1 cellular context compared by ENCODE assay signal in the genomic region with DNA sequence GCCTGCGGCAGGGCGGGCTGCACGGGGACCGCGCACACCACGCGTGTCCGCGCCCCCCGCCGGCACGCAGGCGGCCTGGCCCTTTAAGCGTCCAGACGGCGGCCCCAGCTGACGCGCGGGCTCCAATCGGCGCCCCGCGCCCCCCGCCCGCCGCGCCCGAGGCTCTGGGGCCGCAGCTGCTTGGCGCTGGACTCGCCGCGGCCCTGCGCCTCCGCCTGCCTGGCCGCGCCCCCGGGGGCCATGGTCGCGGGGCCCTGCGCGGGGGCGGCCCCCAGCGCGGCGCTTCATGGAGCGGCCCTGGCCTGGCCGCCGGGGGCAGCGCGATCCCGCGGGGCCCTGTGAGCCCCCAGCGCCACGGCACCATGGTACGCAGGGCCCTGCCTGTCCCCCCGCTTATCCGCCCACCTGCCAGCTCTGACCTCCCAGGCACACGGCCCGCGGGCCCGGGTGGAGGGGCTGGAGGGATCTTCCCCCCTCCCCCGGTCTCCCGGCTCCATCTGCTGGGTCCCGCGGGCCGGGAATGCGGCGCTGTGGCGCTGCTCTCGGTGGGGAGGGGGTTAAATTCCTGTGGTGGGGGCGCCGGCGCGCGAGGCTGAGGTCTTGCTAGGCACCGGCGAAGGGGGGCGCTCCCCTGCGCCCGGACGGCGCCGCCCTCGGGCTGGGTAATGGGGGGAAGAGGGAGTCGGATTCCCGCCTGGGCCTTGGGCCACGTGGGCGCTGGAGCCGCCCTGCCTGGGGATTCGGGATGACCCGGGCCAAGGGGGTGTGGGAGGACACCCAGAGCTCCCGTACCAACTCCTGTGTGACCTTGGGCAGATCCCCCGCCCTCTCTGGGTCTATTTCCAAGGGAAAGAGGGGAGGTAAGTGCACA.
A peak's percentile ranks its signal among the peaks of the same experiment; 100 is the strongest.
TF ChIP-seq lines count a peak whose summit lies in the region.

No MANE protein-coding gene starts in this region.

TF ChIP-seq in HEK293, 187 proteins besides CTCF, POLR2A, EP300 and RAD21 (continued from another document):
- TF ChIP-seq, protein P1, sequence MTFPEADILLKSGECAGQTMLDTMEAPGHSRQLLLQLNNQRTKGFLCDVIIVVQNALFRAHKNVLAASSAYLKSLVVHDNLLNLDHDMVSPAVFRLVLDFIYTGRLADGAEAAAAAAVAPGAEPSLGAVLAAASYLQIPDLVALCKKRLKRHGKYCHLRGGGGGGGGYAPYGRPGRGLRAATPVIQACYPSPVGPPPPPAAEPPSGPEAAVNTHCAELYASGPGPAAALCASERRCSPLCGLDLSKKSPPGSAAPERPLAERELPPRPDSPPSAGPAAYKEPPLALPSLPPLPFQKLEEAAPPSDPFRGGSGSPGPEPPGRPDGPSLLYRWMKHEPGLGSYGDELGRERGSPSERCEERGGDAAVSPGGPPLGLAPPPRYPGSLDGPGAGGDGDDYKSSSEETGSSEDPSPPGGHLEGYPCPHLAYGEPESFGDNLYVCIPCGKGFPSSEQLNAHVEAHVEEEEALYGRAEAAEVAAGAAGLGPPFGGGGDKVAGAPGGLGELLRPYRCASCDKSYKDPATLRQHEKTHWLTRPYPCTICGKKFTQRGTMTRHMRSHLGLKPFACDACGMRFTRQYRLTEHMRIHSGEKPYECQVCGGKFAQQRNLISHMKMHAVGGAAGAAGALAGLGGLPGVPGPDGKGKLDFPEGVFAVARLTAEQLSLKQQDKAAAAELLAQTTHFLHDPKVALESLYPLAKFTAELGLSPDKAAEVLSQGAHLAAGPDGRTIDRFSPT (tag by site-specific recombination; IDR thresholded peaks at IDR 0.05), result 0 out of 2 replicates have a peak, but pooled peaks have one; percentile 36
- TF ChIP-seq ZNF175 (tag by site-specific recombination; IDR thresholded peaks at IDR 0.05) (no peak), RBAK (tag by site-specific recombination; IDR thresholded peaks at IDR 0.05) (no peak), ZNF600 (tag by site-specific recombination; IDR thresholded peaks at IDR 0.05) (no peak), ZNF354C (tag by site-specific recombination; IDR thresholded peaks at IDR 0.05; ENCODE audit: borderline replicate concordance, low read depth) (no peak), REPIN1 (tag by site-specific recombination; IDR thresholded peaks at IDR 0.05; ENCODE audit: low read depth) (no peak), KLF16 (tag by site-specific recombination; IDR thresholded peaks at IDR 0.05) (peak; percentile 45; the same call in 1 of the 2 replicates), ZNF768 (tag by site-specific recombination; IDR thresholded peaks at IDR 0.05) (0 out of 2 replicates have a peak, but pooled peaks have one; percentile 61), SETDB1 (IDR thresholded peaks at IDR 0.05; ENCODE audit: insufficient read length, low read length) (no peak), KLF1 (tag by site-specific recombination; IDR thresholded peaks at IDR 0.05) (peak; percentile 81), ZNF114 (tag by site-specific recombination; IDR thresholded peaks at IDR 0.05) (no peak), KLF9 (tag by site-specific recombination; IDR thresholded peaks at IDR 0.05; ENCODE audit: low read depth) (peak; percentile 52), SP7 (tag by site-specific recombination; IDR thresholded peaks at IDR 0.05) (0 out of 2 replicates have a peak, but pooled peaks have one; percentile 38), ZNF596 (tag by site-specific recombination; IDR thresholded peaks at IDR 0.05) (no peak), HOXA7 (CRISPR knock-in tag; IDR thresholded peaks at IDR 0.05; ENCODE audit: borderline replicate concordance) (no peak), ZNF132 (tag by site-specific recombination; IDR thresholded peaks at IDR 0.05; ENCODE audit: borderline replicate concordance) (no peak), ZXDB (tag by site-specific recombination; IDR thresholded peaks at IDR 0.05) (peak; percentile 37), ZNF16 (tag by site-specific recombination; IDR thresholded peaks at IDR 0.05; ENCODE audit: low read depth) (no peak), ZNF658 (tag by site-specific recombination; IDR thresholded peaks at IDR 0.05) (no peak), ZNF837 (tag by site-specific recombination; IDR thresholded peaks at IDR 0.05) (no peak), ZBTB20 (tag by site-specific recombination; IDR thresholded peaks at IDR 0.05) (0 out of 2 replicates have a peak, but pooled peaks have one; percentile 12), ZNF776 (tag by site-specific recombination; IDR thresholded peaks at IDR 0.05; ENCODE audit: borderline replicate concordance) (no peak), ZNF548 (tag by site-specific recombination; IDR thresholded peaks at IDR 0.05) (no peak), ZNF112 (tag by site-specific recombination; IDR thresholded peaks at IDR 0.05) (no peak), ZNF350 (tag by site-specific recombination; IDR thresholded peaks at IDR 0.05) (no peak), ZNF529 (tag by site-specific recombination; IDR thresholded peaks at IDR 0.05; ENCODE audit: insufficient replicate concordance) (no peak), KLF7 (tag by site-specific recombination; IDR thresholded peaks at IDR 0.05; ENCODE audit: borderline replicate concordance) (peak; percentile 32; the same call in 1 of the 2 replicates), ZNF514 (tag by site-specific recombination; IDR thresholded peaks at IDR 0.05) (no peak), ZNF335 (tag by site-specific recombination; conservative IDR thresholded peaks at IDR 0.05) (peak; percentile 72), ZNF202 (tag by site-specific recombination; IDR thresholded peaks at IDR 0.05; ENCODE audit: borderline replicate concordance) (no peak), YY1 (tag by site-specific recombination; IDR thresholded peaks at IDR 0.05) (0 out of 2 replicates have a peak, but pooled peaks have one; percentile 13), ZNF677 (tag by site-specific recombination; IDR thresholded peaks at IDR 0.05) (no peak), ZSCAN30 (tag by site-specific recombination; IDR thresholded peaks at IDR 0.05) (peak; percentile 52; the same call in 1 of the 2 replicates), SP2 (tag by site-specific recombination; IDR thresholded peaks at IDR 0.05) (peak; percentile 36), ZNF433 (tag by site-specific recombination; IDR thresholded peaks at IDR 0.05; ENCODE audit: low read depth) (no peak), ZNF121 (tag by site-specific recombination; IDR thresholded peaks at IDR 0.05) (0 out of 2 replicates have a peak, but pooled peaks have one; percentile 8)
- TF ChIP-seq, protein P2, sequence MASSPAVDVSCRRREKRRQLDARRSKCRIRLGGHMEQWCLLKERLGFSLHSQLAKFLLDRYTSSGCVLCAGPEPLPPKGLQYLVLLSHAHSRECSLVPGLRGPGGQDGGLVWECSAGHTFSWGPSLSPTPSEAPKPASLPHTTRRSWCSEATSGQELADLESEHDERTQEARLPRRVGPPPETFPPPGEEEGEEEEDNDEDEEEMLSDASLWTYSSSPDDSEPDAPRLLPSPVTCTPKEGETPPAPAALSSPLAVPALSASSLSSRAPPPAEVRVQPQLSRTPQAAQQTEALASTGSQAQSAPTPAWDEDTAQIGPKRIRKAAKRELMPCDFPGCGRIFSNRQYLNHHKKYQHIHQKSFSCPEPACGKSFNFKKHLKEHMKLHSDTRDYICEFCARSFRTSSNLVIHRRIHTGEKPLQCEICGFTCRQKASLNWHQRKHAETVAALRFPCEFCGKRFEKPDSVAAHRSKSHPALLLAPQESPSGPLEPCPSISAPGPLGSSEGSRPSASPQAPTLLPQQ (tag by site-specific recombination; IDR thresholded peaks at IDR 0.05), result peak; percentile 61
- TF ChIP-seq, protein P3, sequence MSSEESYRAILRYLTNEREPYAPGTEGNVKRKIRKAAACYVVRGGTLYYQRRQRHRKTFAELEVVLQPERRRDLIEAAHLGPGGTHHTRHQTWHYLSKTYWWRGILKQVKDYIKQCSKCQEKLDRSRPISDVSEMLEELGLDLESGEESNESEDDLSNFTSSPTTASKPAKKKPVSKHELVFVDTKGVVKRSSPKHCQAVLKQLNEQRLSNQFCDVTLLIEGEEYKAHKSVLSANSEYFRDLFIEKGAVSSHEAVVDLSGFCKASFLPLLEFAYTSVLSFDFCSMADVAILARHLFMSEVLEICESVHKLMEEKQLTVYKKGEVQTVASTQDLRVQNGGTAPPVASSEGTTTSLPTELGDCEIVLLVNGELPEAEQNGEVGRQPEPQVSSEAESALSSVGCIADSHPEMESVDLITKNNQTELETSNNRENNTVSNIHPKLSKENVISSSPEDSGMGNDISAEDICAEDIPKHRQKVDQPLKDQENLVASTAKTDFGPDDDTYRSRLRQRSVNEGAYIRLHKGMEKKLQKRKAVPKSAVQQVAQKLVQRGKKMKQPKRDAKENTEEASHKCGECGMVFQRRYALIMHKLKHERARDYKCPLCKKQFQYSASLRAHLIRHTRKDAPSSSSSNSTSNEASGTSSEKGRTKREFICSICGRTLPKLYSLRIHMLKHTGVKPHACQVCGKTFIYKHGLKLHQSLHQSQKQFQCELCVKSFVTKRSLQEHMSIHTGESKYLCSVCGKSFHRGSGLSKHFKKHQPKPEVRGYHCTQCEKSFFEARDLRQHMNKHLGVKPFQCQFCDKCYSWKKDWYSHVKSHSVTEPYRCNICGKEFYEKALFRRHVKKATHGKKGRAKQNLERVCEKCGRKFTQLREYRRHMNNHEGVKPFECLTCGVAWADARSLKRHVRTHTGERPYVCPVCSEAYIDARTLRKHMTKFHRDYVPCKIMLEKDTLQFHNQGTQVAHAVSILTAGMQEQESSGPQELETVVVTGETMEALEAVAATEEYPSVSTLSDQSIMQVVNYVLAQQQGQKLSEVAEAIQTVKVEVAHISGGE (tag by site-specific recombination; conservative IDR thresholded peaks at IDR 0.05; ENCODE audit: low read depth), result no peak
- TF ChIP-seq, protein P4, sequence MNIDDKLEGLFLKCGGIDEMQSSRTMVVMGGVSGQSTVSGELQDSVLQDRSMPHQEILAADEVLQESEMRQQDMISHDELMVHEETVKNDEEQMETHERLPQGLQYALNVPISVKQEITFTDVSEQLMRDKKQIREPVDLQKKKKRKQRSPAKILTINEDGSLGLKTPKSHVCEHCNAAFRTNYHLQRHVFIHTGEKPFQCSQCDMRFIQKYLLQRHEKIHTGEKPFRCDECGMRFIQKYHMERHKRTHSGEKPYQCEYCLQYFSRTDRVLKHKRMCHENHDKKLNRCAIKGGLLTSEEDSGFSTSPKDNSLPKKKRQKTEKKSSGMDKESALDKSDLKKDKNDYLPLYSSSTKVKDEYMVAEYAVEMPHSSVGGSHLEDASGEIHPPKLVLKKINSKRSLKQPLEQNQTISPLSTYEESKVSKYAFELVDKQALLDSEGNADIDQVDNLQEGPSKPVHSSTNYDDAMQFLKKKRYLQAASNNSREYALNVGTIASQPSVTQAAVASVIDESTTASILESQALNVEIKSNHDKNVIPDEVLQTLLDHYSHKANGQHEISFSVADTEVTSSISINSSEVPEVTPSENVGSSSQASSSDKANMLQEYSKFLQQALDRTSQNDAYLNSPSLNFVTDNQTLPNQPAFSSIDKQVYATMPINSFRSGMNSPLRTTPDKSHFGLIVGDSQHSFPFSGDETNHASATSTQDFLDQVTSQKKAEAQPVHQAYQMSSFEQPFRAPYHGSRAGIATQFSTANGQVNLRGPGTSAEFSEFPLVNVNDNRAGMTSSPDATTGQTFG (tag by site-specific recombination; IDR thresholded peaks at IDR 0.05; ENCODE audit: borderline replicate concordance), result no peak
- TF ChIP-seq, protein P5, sequence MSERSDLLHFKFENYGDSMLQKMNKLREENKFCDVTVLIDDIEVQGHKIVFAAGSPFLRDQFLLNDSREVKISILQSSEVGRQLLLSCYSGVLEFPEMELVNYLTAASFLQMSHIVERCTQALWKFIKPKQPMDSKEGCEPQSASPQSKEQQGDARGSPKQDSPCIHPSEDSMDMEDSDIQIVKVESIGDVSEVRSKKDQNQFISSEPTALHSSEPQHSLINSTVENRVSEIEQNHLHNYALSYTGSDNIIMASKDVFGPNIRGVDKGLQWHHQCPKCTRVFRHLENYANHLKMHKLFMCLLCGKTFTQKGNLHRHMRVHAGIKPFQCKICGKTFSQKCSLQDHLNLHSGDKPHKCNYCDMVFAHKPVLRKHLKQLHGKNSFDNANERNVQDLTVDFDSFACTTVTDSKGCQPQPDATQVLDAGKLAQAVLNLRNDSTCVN (tag by site-specific recombination; optimal IDR thresholded peaks at IDR 0.05), result peak; percentile 79
- TF ChIP-seq, protein P6, sequence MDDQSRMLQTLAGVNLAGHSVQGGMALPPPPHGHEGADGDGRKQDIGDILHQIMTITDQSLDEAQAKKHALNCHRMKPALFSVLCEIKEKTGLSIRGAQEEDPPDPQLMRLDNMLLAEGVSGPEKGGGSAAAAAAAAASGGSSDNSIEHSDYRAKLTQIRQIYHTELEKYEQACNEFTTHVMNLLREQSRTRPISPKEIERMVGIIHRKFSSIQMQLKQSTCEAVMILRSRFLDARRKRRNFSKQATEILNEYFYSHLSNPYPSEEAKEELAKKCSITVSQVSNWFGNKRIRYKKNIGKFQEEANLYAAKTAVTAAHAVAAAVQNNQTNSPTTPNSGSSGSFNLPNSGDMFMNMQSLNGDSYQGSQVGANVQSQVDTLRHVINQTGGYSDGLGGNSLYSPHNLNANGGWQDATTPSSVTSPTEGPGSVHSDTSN (CRISPR knock-in tag; IDR thresholded peaks at IDR 0.05), result no peak
